In the genomic region with DNA sequence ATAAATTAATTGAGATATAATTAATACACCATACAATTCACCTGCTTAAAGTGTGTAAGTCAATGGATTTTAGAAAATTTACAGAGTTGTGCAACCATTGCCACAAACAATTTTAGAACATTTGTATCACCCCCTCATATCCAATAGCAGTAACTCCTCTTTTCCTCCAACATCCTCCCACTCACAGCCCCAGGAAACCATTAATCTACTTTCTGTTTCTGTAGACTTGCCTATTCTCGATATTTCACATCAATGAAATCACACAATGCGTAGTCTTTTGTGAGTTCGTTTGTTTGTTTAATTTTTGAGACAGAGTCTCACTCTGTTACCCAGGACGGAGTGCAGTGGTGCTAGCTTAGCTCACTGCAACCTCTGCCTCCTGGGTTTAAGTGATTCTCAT, we compare ENCODE assay signal across 12 cellular contexts. TPM values are rescaled to one million over a fixed set of nuclear protein-coding genes. Genes with fewer than 3 reads are reported as not detected.
DNase-seq lines count a peak whose midpoint lies in the region; ATAC-seq and TF ChIP-seq lines count a peak whose summit lies in the region.
"Had no signal": no experiment of that assay in that cellular context is flagged by ENCODE, and none has a peak within 500 bp of the region (broad histone marks: within the 10 kb centered on the region; RNA-seq: fewer than 3 reads in every experiment).

No MANE protein-coding gene starts in this region.

- no peaks in the 10 kb centered on the region for H3K9me3 ChIP-seq in adrenal gland (replicated peaks in 1 of 3)
- H3K9me3 ChIP-seq: neutrophil had no signal

- H3K36me3 ChIP-seq in adrenal gland (replicated peaks in 1 of 2): no peaks in the 10 kb centered on the region
- H3K36me3 ChIP-seq: neutrophil had no signal

- H3K4me3 ChIP-seq in GM12865 (ENCODE audit: low read depth, low read length) (no peak overlapping the region), adrenal gland (no peak overlapping the region)
- H3K4me3 ChIP-seq: dorsolateral prefrontal cortex had no signal

- intact Hi-C loops in adrenal gland (cut with DNase I): loop anchor here (5.0 to 10.0 kb wide), 3 partner anchors 59 to 216 kb away; no protein-coding TSS in a partner anchor

- no peak for TF ChIP-seq POLR2A in adrenal gland (IDR thresholded peaks at IDR 0.05)

- 45 to 64% (median 53%) methylated on average over 4 of the region's 4 CpGs for WGBS in adrenal gland, 4 donors

- DNase-seq in GM12865 (ENCODE audit: low read depth) (peak; percentile 37), MV-4-11 (lab: John Stamatoyannopoulos, UW) (peak; percentile 59), epithelial cell of prostate (ENCODE audit: low read depth, low spot score) (no peak), adrenal gland (no peak), NCI-H2081 treated with DMSO at 0.1 percent for 48 hours (lab: John Stamatoyannopoulos, UW) (no peak)
- DNase-seq in activated CD4-positive, alpha-beta T cell treated with anti-CD3 and anti-CD28 coated beads for 1 hour: no peak
- DNase-seq: dorsolateral prefrontal cortex, NCI-H2227 treated with DMSO at 0.1 percent for 48 hours, T-cell had no signal

- no peaks in the 10 kb centered on the region for H3K4me1 ChIP-seq in adrenal gland (replicated peaks in 1 of 2)

- H3K27me3 ChIP-seq in adrenal gland: no peaks in the 10 kb centered on the region
- H3K27me3 ChIP-seq: dorsolateral prefrontal cortex, neutrophil had no signal

- peak overlapping the region; percentile 59 for H3K27ac ChIP-seq in epithelial cell of prostate
- H3K27ac ChIP-seq in adrenal gland: no peak overlapping the region
- H3K27ac ChIP-seq: dorsolateral prefrontal cortex, neutrophil had no signal

- ATAC-seq in GM21529 (IDR thresholded peaks at IDR 0.05; ENCODE audit: unreplicated experiment) (peak; percentile 70), HG03039 (IDR thresholded peaks at IDR 0.05; ENCODE audit: unreplicated experiment) (no peak)
- ATAC-seq: T-cell had no signal

- TF ChIP-seq CTCF in GM12865 (IDR thresholded peaks at IDR 0.05; ENCODE audit: insufficient read depth, low read depth, low read length, missing control alignments): no peak
- no peak for TF ChIP-seq CTCF in adrenal gland (IDR thresholded peaks at IDR 0.05)

RNA-seq across cellular contexts. Expression of gene HERC4, which starts 13.7 kb away (rescaled TPM):
- total RNA-seq in adrenal gland: 10 to 100 TPM; 21.3 to 74.7 (median 54.1) TPM
- 10 to 100 TPM; 33.0 to 46.7 (median 39.5) TPM for polyA plus RNA-seq in adrenal gland

RNA-seq across cellular contexts. Expression of gene MYPN, which starts 20.5 kb away (rescaled TPM):
- total RNA-seq in adrenal gland: 1 to 10 TPM in 1 of 8 donors, under 1 TPM in 5, not detected in 2; 0.10 to 1.9 (median 0.28) TPM
- polyA plus RNA-seq in adrenal gland: under 1 TPM; 0.24 to 0.79 (median 0.34) TPM
- total RNA-seq: T-cell had no signal

Comparison
In these comparisons a context has a peak if more than half of its experiments do, and no peak if none do; other contexts are left out.
1. DNase-seq: peak in GM12865 (single experiment) and MV-4-11 (single experiment); none in epithelial cell of prostate (single experiment), adrenal gland (0 of 7), NCI-H2081 treated with DMSO at 0.1 percent for 48 hours (single experiment) and activated CD4-positive, alpha-beta T cell treated with anti-CD3 and anti-CD28 coated beads for 1 hour (single experiment).